ENCODE assay signal across 16 cellular contexts in the genomic region with DNA sequence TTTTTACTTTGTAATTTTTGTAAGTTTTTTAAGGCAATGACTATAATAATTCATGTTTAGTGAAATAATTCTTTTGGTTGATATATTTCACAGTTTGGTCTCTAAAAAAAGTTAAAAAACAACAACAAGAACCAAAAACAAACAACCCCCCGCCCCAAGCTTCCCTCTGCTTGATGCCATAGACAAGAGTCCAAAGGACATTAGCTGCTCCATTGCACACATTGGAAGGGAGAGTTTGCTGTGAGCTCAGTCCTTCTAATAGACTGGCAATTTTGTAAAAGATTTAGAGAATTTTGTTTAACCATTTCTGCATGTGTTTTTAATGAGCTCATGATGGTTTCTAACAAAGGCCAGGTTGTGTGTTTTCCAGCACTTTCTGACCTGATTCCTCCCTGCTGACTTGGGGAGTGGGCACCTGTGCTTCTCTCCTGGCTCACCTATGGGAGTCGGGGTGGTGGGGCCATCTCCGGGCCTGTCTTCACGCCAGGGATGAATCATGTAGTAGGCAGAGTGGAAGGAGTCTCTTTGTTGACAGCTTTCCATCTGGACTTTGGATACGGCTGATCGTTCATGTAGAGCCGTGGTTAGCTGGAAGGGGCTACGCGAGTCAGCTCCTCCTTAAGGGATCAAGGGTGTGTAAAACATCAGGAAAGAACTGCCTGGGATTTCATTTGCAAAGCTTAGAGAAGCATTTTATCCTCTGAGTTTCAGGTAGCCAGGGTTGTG. TPM values are rescaled to one million over a fixed set of nuclear protein-coding genes. Genes with fewer than 3 reads are reported as not detected.
DNase-seq lines count a peak whose midpoint lies in the region; ATAC-seq and TF ChIP-seq lines count a peak whose summit lies in the region.
"Had no signal": no experiment of that assay in that cellular context is flagged by ENCODE, and none has a peak within 500 bp of the region (broad histone marks: within the 10 kb centered on the region; RNA-seq: fewer than 3 reads in every experiment).

No MANE protein-coding gene starts in this region.

- H3K4me1 ChIP-seq in right lobe of liver = peaks cover 0 to 40% (median 9%) of the 10 kb centered on the region in 4 donors

- DNase-seq in DMS53 treated with DMSO at 0.1 percent for 48 hours (lab: John Stamatoyannopoulos, UW; ENCODE audit: unreplicated experiment) (peak; percentile 15), NCI-H446 (lab: John Stamatoyannopoulos, UW) (peak; percentile 88 to 92), right lobe of liver (peak in 2 of 3 donors; percentile 54 to 57), HuH-7.5 (ENCODE audit: low spot score) (no peak), midbrain (lab: John Stamatoyannopoulos, UW) (no peak), NCI-H2107 treated with DMSO at 0.1 percent for 48 hours (lab: John Stamatoyannopoulos, UW; ENCODE audit: unreplicated experiment) (no peak)
- DNase-seq: activated CD4-positive, alpha-beta T cell treated with anti-CD3 and anti-CD28 coated beads, Interleukin-2, amount 50 U/mL, for 1 hour; activated naive CD4-positive, alpha-beta T cell treated with anti-CD3 and anti-CD28 coated beads for 36 hours; COR-L47; GF-D8; Kasumi-1; naive thymus-derived CD8-positive, alpha-beta T cell; tibial artery had no signal

- intact Hi-C loops in right lobe of liver (cut with DNase I) = no loop called here

- H3K9me3 ChIP-seq in right lobe of liver = no peaks in the 10 kb centered on the region
- H3K9me3 ChIP-seq: tibial artery had no signal

- H3K27ac ChIP-seq in cingulate gyrus (ENCODE audit: low read depth, low read length) = peak overlapping the region; percentile 85
- H3K27ac ChIP-seq in right lobe of liver = peak overlapping the region in 2 of 3 donors; percentile 22 to 31
- H3K27ac ChIP-seq: tibial artery had no signal

- no peak for TF ChIP-seq CTCF in right lobe of liver (IDR thresholded peaks at IDR 0.05)

- H3K4me3 ChIP-seq in right lobe of liver = no peak overlapping the region
- H3K4me3 ChIP-seq: tibial artery had no signal

- H3K36me3 ChIP-seq in right lobe of liver = no peaks in the 10 kb centered on the region
- H3K36me3 ChIP-seq: tibial artery had no signal

- WGBS in right lobe of liver (ENCODE audit: insufficient coverage, low coverage, low lambda C conversion rate, missing lambda C conversion rate) = 34% methylated on average over 9 of the region's 9 CpGs

- no peak for TF ChIP-seq POLR2A in right lobe of liver (IDR thresholded peaks at IDR 0.05)

- ATAC-seq in right lobe of liver (peak; percentile 76 to 84 (median 80)), HG03342 (IDR thresholded peaks at IDR 0.05; ENCODE audit: unreplicated experiment) (no peak)
- ATAC-seq: naive thymus-derived CD8-positive, alpha-beta T cell; stimulated activated memory B cell treated with anti-CD40 and anti-IgM and Interleukin-4, amounts not matched to agents 10 μg/mL and 1 μg/mL and 100 μg/mL, for 72 hours had no signal

- H3K27me3 ChIP-seq in right lobe of liver = no peaks in the 10 kb centered on the region
- H3K27me3 ChIP-seq: tibial artery had no signal

RNA-seq across cellular contexts. Expression of a gene that starts 14.1 kb away (rescaled TPM):
- 10 to 100 TPM in 3 of 6 experiments, 1 to 10 TPM in 3; 9.0 to 16.1 (median 10.0) TPM for total RNA-seq in right lobe of liver

Comparison
In these comparisons a context has a peak if more than half of its experiments do, and no peak if none do; other contexts are left out.
1. DNase-seq: peak in DMS53 treated with DMSO at 0.1 percent for 48 hours (single experiment), NCI-H446 (2 of 2) and right lobe of liver (2 of 3); none in HuH-7.5 (single experiment), midbrain (single experiment) and NCI-H2107 treated with DMSO at 0.1 percent for 48 hours (single experiment).